15 cellular contexts compared by ENCODE assay signal in genomic region chr11:83047515-83048225, GRCh38. TPM values are rescaled to one million over a fixed set of nuclear protein-coding genes. Genes with fewer than 3 reads are reported as not detected.
DNase-seq lines count a peak whose midpoint lies in the region; ATAC-seq and TF ChIP-seq lines count a peak whose summit lies in the region.
"Had no signal": no experiment of that assay in that cellular context is flagged by ENCODE, and none has a peak within 500 bp of the region (broad histone marks: within the 10 kb centered on the region; RNA-seq: fewer than 3 reads in every experiment).

No MANE protein-coding gene starts in this region.

- peaks cover 2% of the 10 kb centered on the region for H3K9me3 Mint-ChIP-seq in activated CD4-positive, alpha-beta memory T cell treated with anti-CD3 and anti-CD28 coated beads, Interleukin-2, amount 10 ng/mL, durations not matched to agents 7 days and 5 days

- no peak overlapping the region for H3K27ac Mint-ChIP-seq in activated CD4-positive, alpha-beta memory T cell treated with anti-CD3 and anti-CD28 coated beads, Interleukin-2, amount 10 ng/mL, durations not matched to agents 7 days and 5 days
- H3K27ac Mint-ChIP-seq: activated T-helper 1 cell treated with anti-CD3 and anti-CD28 coated beads, Interleukin-12 subunit alpha, Interleukin-12 subunit beta, Interleukin-2, Interleukin-4 antibody, amounts not matched to agents 30 ng/mL and 10 ng/mL and 1 ng/mL, durations not matched to agents 14 hours and 24 hours and 36 hours had no signal

- H2AFZ ChIP-seq in ACC112 (ENCODE audit: low read length, unreplicated experiment) (no peak overlapping the region), mesenchymal stem cell (ENCODE audit: low read depth, low read length) (no peak overlapping the region)

- H3K4ac ChIP-seq in mesenchymal stem cell (ENCODE audit: low read depth in 1 of 2, low read length in 2 of 2), result no peak overlapping the region

- H2AK5ac ChIP-seq in mesenchymal stem cell (ENCODE audit: low read length, severe bottlenecking), result no peak overlapping the region

- H4K8ac ChIP-seq in mesenchymal stem cell (ENCODE audit: low read length), result no peak overlapping the region

- no peak overlapping the region for H4K91ac ChIP-seq in mesenchymal stem cell (ENCODE audit: low read length)

- H3K4me1 ChIP-seq in ACC112 (ENCODE audit: control insufficient read depth, insufficient read depth, low read length, unreplicated experiment) (peaks cover 66% of the 10 kb centered on the region), mesenchymal stem cell (ENCODE audit: control insufficient read depth, insufficient read depth, low read depth, low read length) (peaks cover 10% of the 10 kb centered on the region)

- H3K36me3 ChIP-seq in ACC112 (ENCODE audit: insufficient read depth, low read length) (no peaks in the 10 kb centered on the region), mesenchymal stem cell (ENCODE audit: control insufficient read depth in 1 of 2, insufficient read depth in 2 of 2, low read depth in 1 of 2, low read length in 2 of 2) (peaks cover 0 to 3% of the 10 kb centered on the region in 2 experiments)
- H3K36me3 ChIP-seq: BLaER1 had no signal

- WGBS in mesenchymal stem cell, result 69% methylated on average over 4 of the region's 4 CpGs

- no peaks in the 10 kb centered on the region for H3K9me3 ChIP-seq in mesenchymal stem cell (ENCODE audit: control insufficient read depth, low read length)

- no peaks in the 10 kb centered on the region for H3K27me3 Mint-ChIP-seq in activated CD4-positive, alpha-beta memory T cell treated with anti-CD3 and anti-CD28 coated beads, Interleukin-2, amount 10 ng/mL, durations not matched to agents 7 days and 5 days

- no peak overlapping the region for H2BK15ac ChIP-seq in mesenchymal stem cell (ENCODE audit: low read depth, poor library complexity, severe bottlenecking)

- no peaks in the 10 kb centered on the region for H3K36me3 Mint-ChIP-seq in activated CD4-positive, alpha-beta memory T cell treated with anti-CD3 and anti-CD28 coated beads, Interleukin-2, amount 10 ng/mL, durations not matched to agents 7 days and 5 days (ENCODE audit: low read depth)

- no peak overlapping the region for H2BK120ac ChIP-seq in mesenchymal stem cell (ENCODE audit: low read depth, low read length)

- no peak for ATAC-seq in GM18498 (IDR thresholded peaks at IDR 0.05; ENCODE audit: unreplicated experiment)
- no peak for ATAC-seq in stimulated activated naive CD8-positive, alpha-beta T cell treated with anti-CD3 and anti-CD28 coated beads, Interleukin-15, Interleukin-2, amounts not matched to agents 100 U/mL and 50 U/mL, for 24 hours
- ATAC-seq: HepG2 had no signal

- H3K9ac ChIP-seq in mesenchymal stem cell (ENCODE audit: low read length), result no peak overlapping the region
- H3K9ac ChIP-seq: BLaER1 had no signal

- no peak overlapping the region for H3K4me2 ChIP-seq in mesenchymal stem cell (ENCODE audit: low read length, poor library complexity, severe bottlenecking)
- H3K4me2 ChIP-seq: BLaER1 had no signal

- peaks cover 25% of the 10 kb centered on the region for H3K79me2 ChIP-seq in ACC112 (ENCODE audit: control insufficient read depth, insufficient read depth, low read length, unreplicated experiment)

- no peak overlapping the region for H3K4me3 Mint-ChIP-seq in activated CD4-positive, alpha-beta memory T cell treated with anti-CD3 and anti-CD28 coated beads, Interleukin-2, amount 10 ng/mL, durations not matched to agents 7 days and 5 days
- H3K4me3 Mint-ChIP-seq: activated T-helper 1 cell treated with anti-CD3 and anti-CD28 coated beads, Interleukin-12 subunit alpha, Interleukin-12 subunit beta, Interleukin-2, Interleukin-4 antibody, amounts not matched to agents 30 ng/mL and 10 ng/mL and 1 ng/mL, durations not matched to agents 14 hours and 24 hours and 36 hours had no signal

- peaks cover 21% of the 10 kb centered on the region for H3K79me1 ChIP-seq in mesenchymal stem cell (replicated peaks; ENCODE audit: low read length, poor library complexity, severe bottlenecking)

- H3K27ac ChIP-seq in ACC112 (ENCODE audit: low read depth, low read length) (peak overlapping the region; percentile 18), mesenchymal stem cell (ENCODE audit: low read length, poor library complexity, severe bottlenecking) (no peak overlapping the region)
- H3K27ac ChIP-seq: BLaER1 had no signal

- CTCF ChIA-PET in HEK293T (lab: Yijun Ruan, JAX), result no interaction called here
- CTCF ChIA-PET in activated CD4-positive, alpha-beta memory T cell treated with anti-CD3 and anti-CD28 coated beads, Interleukin-2, amount 10 ng/mL, durations not matched to agents 7 days and 5 days (lab: Charles Lee), result no interaction called here

- DNase-seq in HEK293T (ENCODE audit: extremely low spot score), result no peak
- peak; percentile 61 for DNase-seq in RPMI8226
- DNase-seq in mesenchymal stem cell, result peak; percentile 41
- no peak for DNase-seq in activated CD4-positive, alpha-beta T cell treated with anti-CD3 and anti-CD28 coated beads for 1 hour
- no peak for DNase-seq in activated CD4-positive, alpha-beta memory T cell treated with anti-CD3 and anti-CD28 coated beads, Interleukin-2, amount 10 ng/mL, durations not matched to agents 7 days and 5 days
- no peak for DNase-seq in stimulated activated naive CD8-positive, alpha-beta T cell treated with anti-CD3 and anti-CD28 coated beads, Interleukin-15, Interleukin-2, amounts not matched to agents 100 U/mL and 50 U/mL, for 24 hours
- DNase-seq: activated CD4-positive, alpha-beta T cell treated with anti-CD3 and anti-CD28 coated beads for 4 hours; cerebellar nuclear complex; NCI-H2171 had no signal

- H3K18ac ChIP-seq in mesenchymal stem cell (ENCODE audit: low read depth in 1 of 2, low read length in 2 of 2), result no peak overlapping the region

- POLR2A ChIA-PET in HEK293T (lab: Yijun Ruan, JAX), result no interaction called here
- POLR2A ChIA-PET in activated CD4-positive, alpha-beta memory T cell treated with anti-CD3 and anti-CD28 coated beads, Interleukin-2, amount 10 ng/mL, durations not matched to agents 7 days and 5 days (lab: Charles Lee), result no interaction called here

- H3K27me3 ChIP-seq in ACC112 (ENCODE audit: insufficient read depth, low read length), result no peaks in the 10 kb centered on the region
- H3K27me3 ChIP-seq in mesenchymal stem cell (ENCODE audit: control insufficient read depth in 1 of 2, insufficient read depth in 1 of 2, low read length in 2 of 2), result no peaks in the 10 kb centered on the region
- H3K27me3 ChIP-seq: BLaER1 had no signal

- H3K4me3 ChIP-seq in ACC112 (ENCODE audit: low read depth, low read length) (no peak overlapping the region), mesenchymal stem cell (ENCODE audit: insufficient read depth in 1 of 2, low read depth in 1 of 2, low read length in 2 of 2) (no peak overlapping the region)
- H3K4me3 ChIP-seq: BLaER1, SK-N-MC had no signal

- no peak overlapping the region for H2BK12ac ChIP-seq in mesenchymal stem cell (ENCODE audit: low read length in 2 of 2)

- peaks cover 22% of the 10 kb centered on the region for H3K4me1 Mint-ChIP-seq in activated CD4-positive, alpha-beta memory T cell treated with anti-CD3 and anti-CD28 coated beads, Interleukin-2, amount 10 ng/mL, durations not matched to agents 7 days and 5 days

- no peak overlapping the region for H3K14ac ChIP-seq in mesenchymal stem cell (ENCODE audit: low read length in 2 of 2)

- H2BK5ac ChIP-seq in mesenchymal stem cell (ENCODE audit: low read depth, low read length, poor library complexity, severe bottlenecking), result no peak overlapping the region

- no peak overlapping the region for H3K23ac ChIP-seq in mesenchymal stem cell (ENCODE audit: low read length in 2 of 2)

TF ChIP-seq in HEK293T, 16 proteins besides CTCF, POLR2A, EP300 and RAD21:
- TF ChIP-seq PKNOX1 (IDR thresholded peaks at IDR 0.05), result peak; percentile 36; the same call in 1 of the 2 replicates
- no peak for TF ChIP-seq FOXM1 (IDR thresholded peaks at IDR 0.05; ENCODE audit: borderline replicate concordance)

RNA-seq across cellular contexts. Expression of gene RAB30, which starts 24.0 kb away (rescaled TPM):
- 5.8 TPM for polyA plus RNA-seq in mesenchymal stem cell (2013, experiment 1 of 2)
- polyA plus RNA-seq in mesenchymal stem cell (2013, experiment 2 of 2), result 5.6 TPM
- 10 to 100 TPM in 1 of 2 experiments, 1 to 10 TPM in 1; 9.9 to 10.2 TPM for total RNA-seq in activated CD4-positive, alpha-beta memory T cell treated with anti-CD3 and anti-CD28 coated beads, Interleukin-2, amount 10 ng/mL, durations not matched to agents 7 days and 5 days

Comparison
In these comparisons a context has a peak if more than half of its experiments do, and no peak if none do; other contexts are left out.
1. DNase-seq: peak in RPMI8226 (single experiment) and mesenchymal stem cell (single experiment); none in HEK293T (single experiment), activated CD4-positive, alpha-beta T cell treated with anti-CD3 and anti-CD28 coated beads for 1 hour (single experiment), activated CD4-positive, alpha-beta memory T cell treated with anti-CD3 and anti-CD28 coated beads, Interleukin-2, amount 10 ng/mL, durations not matched to agents 7 days and 5 days (single experiment) and stimulated activated naive CD8-positive, alpha-beta T cell treated with anti-CD3 and anti-CD28 coated beads, Interleukin-15, Interleukin-2, amounts not matched to agents 100 U/mL and 50 U/mL, for 24 hours (single experiment).